11 cellular contexts compared by ENCODE assay signal in genomic region chr1:207815466-207815865, GRCh38.
DNase-seq lines count a peak whose midpoint lies in the region; ATAC-seq and TF ChIP-seq lines count a peak whose summit lies in the region.
"Had no signal": no experiment of that assay in that cellular context is flagged by ENCODE, and none has a peak within 500 bp of the region (broad histone marks: within the 10 kb centered on the region; RNA-seq: fewer than 3 reads in every experiment).

No MANE protein-coding gene starts in this region.

- H4K8ac ChIP-seq in mesenchymal stem cell (ENCODE audit: low read length): no peak overlapping the region

- H3K4me2 ChIP-seq in mesenchymal stem cell (ENCODE audit: low read length, poor library complexity, severe bottlenecking) (no peak overlapping the region), MM.1S (ENCODE audit: low read depth, low read length) (no peak overlapping the region)

- H3K36me3 ChIP-seq in tibial artery: peaks cover 74 to 98% (median 96%) of the 10 kb centered on the region in 3 donors
- peaks cover 21 to 80% of the 10 kb centered on the region in 2 experiments for H3K36me3 ChIP-seq in mesenchymal stem cell (ENCODE audit: control insufficient read depth in 1 of 2, insufficient read depth in 2 of 2, low read depth in 1 of 2, low read length in 2 of 2)
- H3K36me3 ChIP-seq in MM.1S (replicated peaks; ENCODE audit: insufficient read depth, low read length): peaks cover 9% of the 10 kb centered on the region; the same call in 1 of the 2 replicates

- ATAC-seq in activated naive CD4-positive, alpha-beta T cell treated with anti-CD3 and anti-CD28 coated beads, Interleukin-2, amount 50 U/mL, for 72 hours: peak in 1 of 2 donors; percentile 12
- ATAC-seq in memory B cell (ENCODE audit: low read depth): no peak

- H3K4ac ChIP-seq in mesenchymal stem cell (ENCODE audit: low read depth in 1 of 2, low read length in 2 of 2): no peak overlapping the region

- H4K20me1 ChIP-seq in MM.1S (ENCODE audit: insufficient read depth, low read length): no peaks in the 10 kb centered on the region; the same call in 1 of the 2 replicates

- H3K9me3 ChIP-seq in tibial artery (no peaks in the 10 kb centered on the region), mesenchymal stem cell (ENCODE audit: control insufficient read depth, low read length) (no peaks in the 10 kb centered on the region), MM.1S (replicated peaks; ENCODE audit: insufficient read depth, low read length) (no peaks in the 10 kb centered on the region)

- H3F3A ChIP-seq in MM.1S (ENCODE audit: insufficient read depth, low read length): no peaks in the 10 kb centered on the region

- no peak overlapping the region for H4K91ac ChIP-seq in mesenchymal stem cell (ENCODE audit: low read length)

- H3K4me1 ChIP-seq in tibial artery (peaks cover 0 to 100% (median 93%) of the 10 kb centered on the region in 4 donors), mesenchymal stem cell (ENCODE audit: control insufficient read depth, insufficient read depth, low read depth, low read length) (peaks cover 13% of the 10 kb centered on the region), MM.1S (ENCODE audit: low read length) (peaks cover 10% of the 10 kb centered on the region; the same call in 1 of the 2 replicates)

- no peak for DNase-seq in activated naive CD4-positive, alpha-beta T cell treated with anti-CD3 and anti-CD28 coated beads, Interleukin-2, amount 50 U/mL, for 72 hours (ENCODE audit: low spot score in 2 of 2)
- DNase-seq in activated naive CD4-positive, alpha-beta T cell treated with anti-CD3 and anti-CD28 coated beads, Interleukin-2, amount 50 U/mL, for 16 hours: no peak
- DNase-seq in memory B cell (ENCODE audit: low spot score in 2 of 2) (no peak), tibial artery (no peak), mesenchymal stem cell (no peak), MM.1S (no peak), cerebellar cortex (ENCODE audit: low spot score) (no peak)
- DNase-seq: NCI-H1436, NCI-H526 treated with DMSO at 0.1 percent for 48 hours, nephron progenitor cell had no signal

- no peak overlapping the region for H2AK5ac ChIP-seq in mesenchymal stem cell (ENCODE audit: low read length, severe bottlenecking)

- no peak overlapping the region for H2BK15ac ChIP-seq in mesenchymal stem cell (ENCODE audit: low read depth, poor library complexity, severe bottlenecking)

- peak overlapping the region; percentile 21 for H3K4me3 Mint-ChIP-seq in activated naive CD8-positive, alpha-beta T cell
- H3K4me3 Mint-ChIP-seq in memory B cell: peak overlapping the region; percentile 12
- H3K4me3 Mint-ChIP-seq: nephron progenitor cell had no signal

- peaks cover 3% of the 10 kb centered on the region for H3K79me1 ChIP-seq in mesenchymal stem cell (replicated peaks; ENCODE audit: low read length, poor library complexity, severe bottlenecking)

- H3K23ac ChIP-seq in mesenchymal stem cell (ENCODE audit: low read length in 2 of 2): no peak overlapping the region

- H3K9ac ChIP-seq in mesenchymal stem cell (ENCODE audit: low read length): no peak overlapping the region
- no peak overlapping the region for H3K9ac ChIP-seq in MM.1S (ENCODE audit: low read length)

- H3K9me3 Mint-ChIP-seq in activated naive CD4-positive, alpha-beta T cell treated with anti-CD3 and anti-CD28 coated beads, Interleukin-2, amount 50 U/mL, for 72 hours: no peaks in the 10 kb centered on the region
- H3K9me3 Mint-ChIP-seq in activated naive CD8-positive, alpha-beta T cell (ENCODE audit: low read depth): no peaks in the 10 kb centered on the region
- no peaks in the 10 kb centered on the region for H3K9me3 Mint-ChIP-seq in memory B cell
- H3K9me3 Mint-ChIP-seq: nephron progenitor cell had no signal

- intact Hi-C loops in tibial artery (cut with DNase I; ENCODE audit: low total_unique reads): no loop called here

- peaks cover 95% of the 10 kb centered on the region for H3K79me2 ChIP-seq in MM.1S (ENCODE audit: low read length)

- H3K27me3 ChIP-seq in tibial artery (no peaks in the 10 kb centered on the region), mesenchymal stem cell (ENCODE audit: control insufficient read depth in 1 of 2, insufficient read depth in 1 of 2, low read length in 2 of 2) (no peaks in the 10 kb centered on the region), MM.1S (replicated peaks; ENCODE audit: insufficient read depth, low read length) (no peaks in the 10 kb centered on the region)

- no peak overlapping the region for H3K14ac ChIP-seq in mesenchymal stem cell (ENCODE audit: low read length in 2 of 2)

- H3K9me2 ChIP-seq in MM.1S (replicated peaks; ENCODE audit: insufficient read depth, low read length): no peaks in the 10 kb centered on the region

- H2AFZ ChIP-seq in mesenchymal stem cell (ENCODE audit: low read depth, low read length): no peak overlapping the region
- no peak overlapping the region for H2AFZ ChIP-seq in MM.1S (ENCODE audit: low read length)

- H3K27ac ChIP-seq in tibial artery: peak overlapping the region; percentile 100
- H3K27ac ChIP-seq in mesenchymal stem cell (ENCODE audit: low read length, poor library complexity, severe bottlenecking): no peak overlapping the region
- no peak overlapping the region for H3K27ac ChIP-seq in MM.1S (ENCODE audit: low read length)

- H3K4me3 ChIP-seq in tibial artery (peak overlapping the region; percentile 7 to 63), mesenchymal stem cell (ENCODE audit: insufficient read depth in 1 of 2, low read depth in 1 of 2, low read length in 2 of 2) (peak overlapping the region in 1 of 2 experiments; percentile 14), MM.1S (ENCODE audit: low read length) (no peak overlapping the region)

- H3K36me3 Mint-ChIP-seq in activated naive CD4-positive, alpha-beta T cell treated with anti-CD3 and anti-CD28 coated beads, Interleukin-2, amount 50 U/mL, for 72 hours: peaks cover 7 to 34% of the 10 kb centered on the region in 2 donors
- peaks cover 13% of the 10 kb centered on the region for H3K36me3 Mint-ChIP-seq in activated naive CD8-positive, alpha-beta T cell
- H3K36me3 Mint-ChIP-seq in memory B cell: peaks cover 65% of the 10 kb centered on the region

- H3K4me1 Mint-ChIP-seq in activated naive CD8-positive, alpha-beta T cell (ENCODE audit: low read depth): peaks cover 75% of the 10 kb centered on the region
- H3K4me1 Mint-ChIP-seq in memory B cell: peaks cover 76% of the 10 kb centered on the region

- 98% methylated on average over 6 of the region's 8 CpGs for WGBS in mesenchymal stem cell

- no peaks in the 10 kb centered on the region for H3K27me3 Mint-ChIP-seq in activated naive CD8-positive, alpha-beta T cell
- no peaks in the 10 kb centered on the region for H3K27me3 Mint-ChIP-seq in memory B cell

- H2BK5ac ChIP-seq in mesenchymal stem cell (ENCODE audit: low read depth, low read length, poor library complexity, severe bottlenecking): no peak overlapping the region

- no peak overlapping the region for H2BK120ac ChIP-seq in mesenchymal stem cell (ENCODE audit: low read depth, low read length)

- no peak overlapping the region for H3K18ac ChIP-seq in mesenchymal stem cell (ENCODE audit: low read depth in 1 of 2, low read length in 2 of 2)

- no peak for TF ChIP-seq CTCF in tibial artery (IDR thresholded peaks at IDR 0.05)
- no peak for TF ChIP-seq CTCF in MM.1S (IDR thresholded peaks at IDR 0.05; ENCODE audit: low read length)

- H2BK12ac ChIP-seq in mesenchymal stem cell (ENCODE audit: low read length in 2 of 2): no peak overlapping the region

- H3K27ac Mint-ChIP-seq in activated naive CD4-positive, alpha-beta T cell treated with anti-CD3 and anti-CD28 coated beads, Interleukin-2, amount 50 U/mL, for 72 hours: peak overlapping the region; percentile 94 to 98
- peak overlapping the region; percentile 95 for H3K27ac Mint-ChIP-seq in activated naive CD8-positive, alpha-beta T cell
- peak overlapping the region; percentile 86 for H3K27ac Mint-ChIP-seq in memory B cell
- H3K27ac Mint-ChIP-seq: nephron progenitor cell had no signal

Comparison
In these comparisons a context has a peak if more than half of its experiments do, and no peak if none do; other contexts are left out.
1. H3K27ac ChIP-seq: peak in tibial artery (2 of 2); none in mesenchymal stem cell (single experiment) and MM.1S (single experiment).
2. Peak in every context shown above with its lines, with median percentiles within 50 percentile points of each other: H3K27ac Mint-ChIP-seq.